Comparison of ENCODE assay signal across 8 cellular contexts in genomic region chr12:49741882-49742620, GRCh38. TPM values are rescaled to one million over a fixed set of nuclear protein-coding genes. Genes with fewer than 3 reads are reported as not detected.
DNase-seq lines count a peak whose midpoint lies in the region; ATAC-seq and TF ChIP-seq lines count a peak whose summit lies in the region.

No MANE protein-coding gene starts in this region.

- H3K27me3 ChIP-seq in HUES6 (ENCODE audit: control insufficient read depth, insufficient read depth, low read length) (no peaks in the 10 kb centered on the region), SJSA1 (replicated peaks) (no peaks in the 10 kb centered on the region), osteoblast (ENCODE audit: insufficient read depth, low read length) (no peaks in the 10 kb centered on the region), thoracic aorta (replicated peaks; ENCODE audit: insufficient read depth) (no peaks in the 10 kb centered on the region)

- peaks cover 11% of the 10 kb centered on the region for H3K36me3 ChIP-seq in HUES6 (ENCODE audit: control insufficient read depth, insufficient read depth, low read length)
- peaks cover 26% of the 10 kb centered on the region for H3K36me3 ChIP-seq in SJSA1
- H3K36me3 ChIP-seq in osteoblast (ENCODE audit: insufficient read depth, low read length), result peaks cover 4% of the 10 kb centered on the region
- no peaks in the 10 kb centered on the region for H3K36me3 ChIP-seq in thoracic aorta

- DNase-seq in D341Med (ENCODE audit: low spot score) (peak; percentile 70), SJSA1 (ENCODE audit: low read depth in 1 of 2, low spot score in 2 of 2) (peak; percentile 83 to 92), germinal center (ENCODE audit: low spot score) (peak; percentile 63), osteoblast (ENCODE audit: insufficient read length, low spot score, missing footprints) (peak; percentile 81), thoracic aorta (ENCODE audit: low spot score) (peak; percentile 83)
- DNase-seq in activated naive CD4-positive, alpha-beta T cell treated with Interleukin-2 at 50 U/mL for 16 hours, result peak; percentile 91

- TF ChIP-seq CTCF in osteoblast (IDR thresholded peaks at IDR 0.05; ENCODE audit: extremely low read depth, low read depth, low read length) (no peak), thoracic aorta (IDR thresholded peaks at IDR 0.05) (no peak)

- peak overlapping the region; percentile 38; the same call in 1 of the 2 replicates for H3K27ac ChIP-seq in HUES6 (ENCODE audit: low read depth, low read length)
- peak overlapping the region; percentile 91 for H3K27ac ChIP-seq in SJSA1
- H3K27ac ChIP-seq in osteoblast (ENCODE audit: low read depth, low read length), result peak overlapping the region; percentile 99
- H3K27ac ChIP-seq in thoracic aorta, result peak overlapping the region; percentile 89 to 97

- peaks cover 58% of the 10 kb centered on the region for H3K79me2 ChIP-seq in osteoblast (ENCODE audit: insufficient read depth, low read length)

- peaks cover 52% of the 10 kb centered on the region for H4K20me1 ChIP-seq in osteoblast (ENCODE audit: insufficient read depth, low read length)

- no peaks in the 10 kb centered on the region; the same call in 1 of the 2 replicates for H3K4me1 ChIP-seq in HUES6 (ENCODE audit: control insufficient read depth, insufficient read depth, low read length)
- H3K4me1 ChIP-seq in SJSA1 (replicated peaks), result peaks cover 13% of the 10 kb centered on the region
- H3K4me1 ChIP-seq in osteoblast (ENCODE audit: insufficient read depth, low read length), result peaks cover 23% of the 10 kb centered on the region
- H3K4me1 ChIP-seq in thoracic aorta (ENCODE audit: control insufficient read depth in 1 of 2, low read depth in 2 of 2), result peaks cover 25 to 47% of the 10 kb centered on the region in 2 donors

- H3K9me3 ChIP-seq in HUES6 (ENCODE audit: control insufficient read depth, insufficient read depth, low read depth, low read length) (no peaks in the 10 kb centered on the region), SJSA1 (replicated peaks) (no peaks in the 10 kb centered on the region), osteoblast (ENCODE audit: low read depth, low read length) (no peaks in the 10 kb centered on the region), thoracic aorta (no peaks in the 10 kb centered on the region)

- H3K9ac ChIP-seq in HUES6 (ENCODE audit: low read length), result peak overlapping the region; percentile 84

- H3K4me3 ChIP-seq in HUES6 (ENCODE audit: low read depth, low read length) (peak overlapping the region; percentile 77), SJSA1 (peak overlapping the region; percentile 56), osteoblast (ENCODE audit: insufficient read depth, low read length) (peak overlapping the region; percentile 98), thoracic aorta (peak overlapping the region; percentile 80)

- H2AFZ ChIP-seq in osteoblast (ENCODE audit: low read length), result peak overlapping the region; percentile 87

- peak; percentile 58 for ATAC-seq in GM21526 (IDR thresholded peaks at IDR 0.05; ENCODE audit: low FRiP score, unreplicated experiment)
- ATAC-seq in thoracic aorta (ENCODE audit: insufficient number of reproducible peaks, low FRiP score, low read depth), result peak; percentile 51

- peak overlapping the region; percentile 95 for H3K4me2 ChIP-seq in osteoblast (ENCODE audit: insufficient read depth, low read length)

RNA-seq across cellular contexts. Expression of gene TMBIM6, which starts 0.7 kb away (rescaled TPM):
- total RNA-seq in SJSA1 (2014; rRNA removed; shearing (Covaris generic)), result 417 and 432 TPM in 2 replicates
- total RNA-seq in osteoblast (398 and 421 TPM in 2 replicates), thoracic aorta (100 to 1,000 TPM; 232 to 244 TPM)

RNA-seq across cellular contexts. Expression of gene FMNL3, which starts 34.8 kb away (rescaled TPM):
- total RNA-seq in SJSA1 (2014; rRNA removed; shearing (Covaris generic)), result 12.9 and 19.2 TPM in 2 replicates
- total RNA-seq in osteoblast (24.6 and 31.8 TPM in 2 replicates), thoracic aorta (10 to 100 TPM; 26.7 to 37.4 TPM)

Comparison
In these comparisons a context has a peak if more than half of its experiments do, and no peak if none do; other contexts are left out.
1. Peak in every context shown above with its lines: DNase-seq, ATAC-seq, H3K4me3 ChIP-seq and H3K27ac ChIP-seq.
2. H3K27ac ChIP-seq: peak in every context shown above with its lines; median percentile 99 in osteoblast; 93 in thoracic aorta; 91 in SJSA1; 38 in HUES6.